In the genomic region with DNA sequence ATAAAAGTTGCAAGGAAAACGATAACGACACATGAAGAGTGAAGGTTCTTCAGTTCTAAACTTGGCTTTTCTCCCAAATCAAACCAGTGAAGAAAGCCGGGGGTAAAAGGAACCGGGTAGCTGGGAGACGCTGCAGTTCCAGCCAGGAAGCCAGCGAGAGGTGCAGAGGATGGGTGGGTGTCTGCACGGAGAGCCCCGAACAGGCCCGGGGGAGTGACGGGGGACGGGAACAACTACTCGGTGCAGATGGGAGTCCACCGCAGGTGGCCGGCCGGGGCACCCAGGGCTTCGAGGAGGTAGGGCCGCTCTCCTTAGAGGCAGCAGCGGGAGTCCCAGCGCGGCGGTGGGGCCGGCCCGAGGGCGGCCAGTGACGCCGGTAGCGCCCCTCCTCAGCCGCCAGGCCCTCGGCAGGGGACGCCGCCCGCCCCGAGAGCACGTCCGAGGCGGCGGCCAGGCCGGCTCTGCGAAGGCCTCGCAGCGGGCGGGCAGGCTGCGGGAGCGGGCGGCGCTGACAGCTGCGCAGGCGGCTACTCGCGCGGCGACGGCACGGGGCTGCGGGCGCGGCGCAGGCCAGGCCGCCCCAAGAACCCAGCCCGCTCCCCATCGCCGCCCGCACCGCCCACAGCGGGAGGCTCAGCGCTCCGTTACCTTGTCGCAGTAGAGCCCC, we compare ENCODE assay signal across 1 cellular context.
TF ChIP-seq lines count a peak whose summit lies in the region.

No MANE protein-coding gene starts in this region.

TF ChIP-seq in HepG2, 621 proteins besides CTCF, POLR2A, EP300 and RAD21 (continued from another document):
- no peak for TF ChIP-seq SALL2 (CRISPR knock-in tag; IDR thresholded peaks at IDR 0.05)
- peak; percentile 11; the same call in 1 of the 2 replicates for TF ChIP-seq KMT2B (CRISPR knock-in tag; IDR thresholded peaks at IDR 0.05)
- TF ChIP-seq ZBTB7B (CRISPR knock-in tag; IDR thresholded peaks at IDR 0.05) = 0 out of 2 replicates have a peak, but pooled peaks have one; percentile 21
- 0 out of 2 replicates have a peak, but pooled peaks have one; percentile 33 for TF ChIP-seq ZNF441 (CRISPR knock-in tag; IDR thresholded peaks at IDR 0.05; ENCODE audit: borderline replicate concordance)
- 0 out of 2 replicates have a peak, but pooled peaks have one; percentile 46 for TF ChIP-seq AKAP8 (CRISPR knock-in tag; IDR thresholded peaks at IDR 0.05)
- TF ChIP-seq MXI1 (IDR thresholded peaks at IDR 0.05; ENCODE audit: borderline replicate concordance, low read depth, low read length) = peak; percentile 7; the same call in 1 of the 3 replicates
- TF ChIP-seq, protein P1, sequence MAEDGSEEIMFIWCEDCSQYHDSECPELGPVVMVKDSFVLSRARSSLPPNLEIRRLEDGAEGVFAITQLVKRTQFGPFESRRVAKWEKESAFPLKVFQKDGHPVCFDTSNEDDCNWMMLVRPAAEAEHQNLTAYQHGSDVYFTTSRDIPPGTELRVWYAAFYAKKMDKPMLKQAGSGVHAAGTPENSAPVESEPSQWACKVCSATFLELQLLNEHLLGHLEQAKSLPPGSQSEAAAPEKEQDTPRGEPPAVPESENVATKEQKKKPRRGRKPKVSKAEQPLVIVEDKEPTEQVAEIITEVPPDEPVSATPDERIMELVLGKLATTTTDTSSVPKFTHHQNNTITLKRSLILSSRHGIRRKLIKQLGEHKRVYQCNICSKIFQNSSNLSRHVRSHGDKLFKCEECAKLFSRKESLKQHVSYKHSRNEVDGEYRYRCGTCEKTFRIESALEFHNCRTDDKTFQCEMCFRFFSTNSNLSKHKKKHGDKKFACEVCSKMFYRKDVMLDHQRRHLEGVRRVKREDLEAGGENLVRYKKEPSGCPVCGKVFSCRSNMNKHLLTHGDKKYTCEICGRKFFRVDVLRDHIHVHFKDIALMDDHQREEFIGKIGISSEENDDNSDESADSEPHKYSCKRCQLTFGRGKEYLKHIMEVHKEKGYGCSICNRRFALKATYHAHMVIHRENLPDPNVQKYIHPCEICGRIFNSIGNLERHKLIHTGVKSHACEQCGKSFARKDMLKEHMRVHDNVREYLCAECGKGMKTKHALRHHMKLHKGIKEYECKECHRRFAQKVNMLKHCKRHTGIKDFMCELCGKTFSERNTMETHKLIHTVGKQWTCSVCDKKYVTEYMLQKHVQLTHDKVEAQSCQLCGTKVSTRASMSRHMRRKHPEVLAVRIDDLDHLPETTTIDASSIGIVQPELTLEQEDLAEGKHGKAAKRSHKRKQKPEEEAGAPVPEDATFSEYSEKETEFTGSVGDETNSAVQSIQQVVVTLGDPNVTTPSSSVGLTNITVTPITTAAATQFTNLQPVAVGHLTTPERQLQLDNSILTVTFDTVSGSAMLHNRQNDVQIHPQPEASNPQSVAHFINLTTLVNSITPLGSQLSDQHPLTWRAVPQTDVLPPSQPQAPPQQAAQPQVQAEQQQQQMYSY (CRISPR knock-in tag; IDR thresholded peaks at IDR 0.05) = 0 out of 2 replicates have a peak, but pooled peaks have one; percentile 0
- peak; percentile 64; the same call in 1 of the 2 replicates for TF ChIP-seq ZNF773 (CRISPR knock-in tag; IDR thresholded peaks at IDR 0.05; ENCODE audit: borderline replicate concordance)
- TF ChIP-seq PHF21A (CRISPR knock-in tag; IDR thresholded peaks at IDR 0.05) = 0 out of 2 replicates have a peak, but pooled peaks have one; percentile 10
- no peak for TF ChIP-seq MEF2D (CRISPR knock-in tag; IDR thresholded peaks at IDR 0.05)
- TF ChIP-seq SKI (IDR thresholded peaks at IDR 0.05; ENCODE audit: partially characterized antibody) = peak; percentile 7
- TF ChIP-seq PRMT3 (CRISPR knock-in tag; IDR thresholded peaks at IDR 0.05; ENCODE audit: borderline replicate concordance, low read depth) = peak; percentile 73; the same call in 1 of the 2 replicates
- 0 out of 2 replicates have a peak, but pooled peaks have one; percentile 23 for TF ChIP-seq CENPT (CRISPR knock-in tag; IDR thresholded peaks at IDR 0.05; ENCODE audit: low read depth)
- TF ChIP-seq, protein P2, sequence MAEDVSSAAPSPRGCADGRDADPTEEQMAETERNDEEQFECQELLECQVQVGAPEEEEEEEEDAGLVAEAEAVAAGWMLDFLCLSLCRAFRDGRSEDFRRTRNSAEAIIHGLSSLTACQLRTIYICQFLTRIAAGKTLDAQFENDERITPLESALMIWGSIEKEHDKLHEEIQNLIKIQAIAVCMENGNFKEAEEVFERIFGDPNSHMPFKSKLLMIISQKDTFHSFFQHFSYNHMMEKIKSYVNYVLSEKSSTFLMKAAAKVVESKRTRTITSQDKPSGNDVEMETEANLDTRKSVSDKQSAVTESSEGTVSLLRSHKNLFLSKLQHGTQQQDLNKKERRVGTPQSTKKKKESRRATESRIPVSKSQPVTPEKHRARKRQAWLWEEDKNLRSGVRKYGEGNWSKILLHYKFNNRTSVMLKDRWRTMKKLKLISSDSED (CRISPR knock-in tag; IDR thresholded peaks at IDR 0.05) = peak; percentile 18; the same call in 1 of the 2 replicates
- TF ChIP-seq ZNF225 (CRISPR knock-in tag; IDR thresholded peaks at IDR 0.05) = peak; percentile 54; the same call in 1 of the 2 replicates
- TF ChIP-seq ZNF839 (CRISPR knock-in tag; IDR thresholded peaks at IDR 0.05; ENCODE audit: borderline replicate concordance) = 0 out of 2 replicates have a peak, but pooled peaks have one; percentile 1
